2 cellular contexts compared by ENCODE assay signal in the genomic region with DNA sequence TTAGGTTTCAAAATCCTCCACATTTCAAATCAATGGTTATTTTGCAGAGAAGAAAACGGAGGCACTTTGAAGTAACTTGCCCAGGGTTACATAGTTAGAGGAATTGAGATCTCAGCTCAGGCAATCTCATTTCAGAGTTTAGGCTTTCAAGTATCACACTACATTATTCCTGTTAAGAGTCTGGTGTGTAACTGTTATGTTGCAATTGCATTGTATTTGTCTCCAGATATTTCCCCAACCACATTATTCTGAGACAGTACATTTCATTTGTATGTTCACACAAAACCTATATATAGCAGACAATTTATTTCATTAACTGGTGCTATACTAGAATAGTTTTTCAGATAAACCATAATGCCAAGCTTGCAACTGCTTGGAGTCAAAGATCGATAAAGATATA.
TF ChIP-seq lines count a peak whose summit lies in the region.

No MANE protein-coding gene starts in this region.

TF ChIP-seq in A549, 52 proteins besides CTCF, POLR2A, EP300 and RAD21:
- TF ChIP-seq, protein P1, sequence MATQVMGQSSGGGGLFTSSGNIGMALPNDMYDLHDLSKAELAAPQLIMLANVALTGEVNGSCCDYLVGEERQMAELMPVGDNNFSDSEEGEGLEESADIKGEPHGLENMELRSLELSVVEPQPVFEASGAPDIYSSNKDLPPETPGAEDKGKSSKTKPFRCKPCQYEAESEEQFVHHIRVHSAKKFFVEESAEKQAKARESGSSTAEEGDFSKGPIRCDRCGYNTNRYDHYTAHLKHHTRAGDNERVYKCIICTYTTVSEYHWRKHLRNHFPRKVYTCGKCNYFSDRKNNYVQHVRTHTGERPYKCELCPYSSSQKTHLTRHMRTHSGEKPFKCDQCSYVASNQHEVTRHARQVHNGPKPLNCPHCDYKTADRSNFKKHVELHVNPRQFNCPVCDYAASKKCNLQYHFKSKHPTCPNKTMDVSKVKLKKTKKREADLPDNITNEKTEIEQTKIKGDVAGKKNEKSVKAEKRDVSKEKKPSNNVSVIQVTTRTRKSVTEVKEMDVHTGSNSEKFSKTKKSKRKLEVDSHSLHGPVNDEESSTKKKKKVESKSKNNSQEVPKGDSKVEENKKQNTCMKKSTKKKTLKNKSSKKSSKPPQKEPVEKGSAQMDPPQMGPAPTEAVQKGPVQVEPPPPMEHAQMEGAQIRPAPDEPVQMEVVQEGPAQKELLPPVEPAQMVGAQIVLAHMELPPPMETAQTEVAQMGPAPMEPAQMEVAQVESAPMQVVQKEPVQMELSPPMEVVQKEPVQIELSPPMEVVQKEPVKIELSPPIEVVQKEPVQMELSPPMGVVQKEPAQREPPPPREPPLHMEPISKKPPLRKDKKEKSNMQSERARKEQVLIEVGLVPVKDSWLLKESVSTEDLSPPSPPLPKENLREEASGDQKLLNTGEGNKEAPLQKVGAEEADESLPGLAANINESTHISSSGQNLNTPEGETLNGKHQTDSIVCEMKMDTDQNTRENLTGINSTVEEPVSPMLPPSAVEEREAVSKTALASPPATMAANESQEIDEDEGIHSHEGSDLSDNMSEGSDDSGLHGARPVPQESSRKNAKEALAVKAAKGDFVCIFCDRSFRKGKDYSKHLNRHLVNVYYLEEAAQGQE (IDR thresholded peaks at IDR 0.05), result no peak
- TF ChIP-seq RFX5 (IDR thresholded peaks at IDR 0.05) (no peak), JUNB (IDR thresholded peaks at IDR 0.05) (no peak), PHF8 (IDR thresholded peaks at IDR 0.05; ENCODE audit: borderline replicate concordance, low read depth) (no peak)

TF ChIP-seq in GM23338, 12 proteins besides CTCF, POLR2A, EP300 and RAD21 (continued from another document):
- TF ChIP-seq, protein P1 (IDR thresholded peaks at IDR 0.05; ENCODE audit: unreplicated experiment), result no peak
- TF ChIP-seq JUNB (IDR thresholded peaks at IDR 0.05; ENCODE audit: unreplicated experiment), result no peak
